In genomic region chr6:25691885-25692284, GRCh38 we compare ENCODE assay signal across 10 cellular contexts. TPM values are rescaled to one million over a fixed set of nuclear protein-coding genes. Genes with fewer than 3 reads are reported as not detected.
"Had no signal": no experiment of that assay in that cellular context is flagged by ENCODE, and none has a peak within 500 bp of the region (broad histone marks: within the 10 kb centered on the region; RNA-seq: fewer than 3 reads in every experiment).

No MANE protein-coding gene starts in this region.

- H3K27ac Mint-ChIP-seq: HFFc6 had no signal

- H3K27ac ChIP-seq: GM23248 had no signal

- ATAC-seq: K562 had no signal

- FAIRE-seq: H1, H54, K562 had no signal

- DNase-seq: GM23248, H9, HCEC 1CT, HFFc6, IMR-90, KG1 had no signal

- H3K9ac ChIP-seq: GM23248 had no signal

- H3K4me3 ChIP-seq: GM23248, K562 had no signal

- H2AFZ ChIP-seq: GM23248 had no signal

- H3K4me3 Mint-ChIP-seq: H9, HFFc6 had no signal

- H3K9me3 Mint-ChIP-seq: H9, HFFc6 had no signal

RNA-seq across cellular contexts. Expression of gene SCGN, which starts 39.9 kb away (rescaled TPM):
- total RNA-seq: GM23248, H1, H9, HFFc6, HT-29, IMR-90, K562 had no signal
- polyA plus RNA-seq: GM23248, H1, IMR-90, K562 had no signal
